ENCODE assay signal across 1 cellular context in genomic region chr15:40104865-40105516, GRCh38.
A peak's percentile ranks its signal among the peaks of the same experiment; 100 is the strongest.
TF ChIP-seq lines count a peak whose summit lies in the region.

No MANE protein-coding gene starts in this region.

TF ChIP-seq in HEK293, 187 proteins besides CTCF, POLR2A, EP300 and RAD21 (continued from another document):
- TF ChIP-seq ZBTB26 (tag by site-specific recombination; optimal IDR thresholded peaks at IDR 0.05) (peak; percentile 28), ZNF792 (tag by site-specific recombination; IDR thresholded peaks at IDR 0.05) (no peak), ZNF768 (tag by site-specific recombination; IDR thresholded peaks at IDR 0.05) (no peak), WT1 (tag by site-specific recombination; IDR thresholded peaks at IDR 0.05) (peak; percentile 90), ZNF560 (tag by site-specific recombination; IDR thresholded peaks at IDR 0.05; ENCODE audit: borderline replicate concordance) (no peak), ZNF292 (tag by site-specific recombination; IDR thresholded peaks at IDR 0.05; ENCODE audit: borderline replicate concordance, low read depth) (no peak), SCRT2 (tag by site-specific recombination; IDR thresholded peaks at IDR 0.05) (no peak), ZNF777 (tag by site-specific recombination; IDR thresholded peaks at IDR 0.05; ENCODE audit: borderline replicate concordance) (no peak), ZSCAN30 (tag by site-specific recombination; IDR thresholded peaks at IDR 0.05) (peak; percentile 71; the same call in 1 of the 2 replicates), SP7 (tag by site-specific recombination; IDR thresholded peaks at IDR 0.05) (peak; percentile 76), ZNF121 (tag by site-specific recombination; IDR thresholded peaks at IDR 0.05) (no peak), ZNF184 (tag by site-specific recombination; IDR thresholded peaks at IDR 0.05) (peak; percentile 31; the same call in 1 of the 2 replicates), ZNF324 (tag by site-specific recombination; IDR thresholded peaks at IDR 0.05) (peak; percentile 58; the same call in 1 of the 2 replicates), ZBTB20 (tag by site-specific recombination; IDR thresholded peaks at IDR 0.05) (peak; percentile 27; the same call in 1 of the 2 replicates), ZNF692 (tag by site-specific recombination; IDR thresholded peaks at IDR 0.05) (peak; percentile 73), ZNF664 (tag by site-specific recombination; IDR thresholded peaks at IDR 0.05) (no peak), ZNF624 (tag by site-specific recombination; IDR thresholded peaks at IDR 0.05) (no peak)
